In genomic region chr2:11655495-11655894, GRCh38 we compare ENCODE assay signal across 22 cellular contexts. TPM values are rescaled to one million over a fixed set of nuclear protein-coding genes. Genes with fewer than 3 reads are reported as not detected.
"Had no signal": no experiment of that assay in that cellular context is flagged by ENCODE, and none has a peak within 500 bp of the region (broad histone marks: within the 10 kb centered on the region; RNA-seq: fewer than 3 reads in every experiment).

No MANE protein-coding gene starts in this region.

- ATAC-seq: esophagus mucosa; foreskin keratinocyte; left cardiac atrium; left ventricle myocardium superior; mucosa of descending colon; naive thymus-derived CD8-positive, alpha-beta T cell had no signal

- H3K9me3 ChIP-seq: mucosa of descending colon, neutrophil, sigmoid colon, stomach, thoracic aorta, transverse colon had no signal

- H3K27ac ChIP-seq: foreskin keratinocyte, neutrophil, sigmoid colon, skin epidermis, stomach, thoracic aorta, transverse colon had no signal

- H3K36me3 ChIP-seq: neutrophil, sigmoid colon, stomach, thoracic aorta, transverse colon had no signal

- H3K27me3 ChIP-seq: neutrophil, sigmoid colon, transverse colon had no signal

- DNase-seq: effector memory CD4-positive, alpha-beta T cell; foreskin keratinocyte; kidney; left cardiac atrium; left ventricle myocardium superior; mucosa of descending colon; naive thymus-derived CD8-positive, alpha-beta T cell; sigmoid colon; stimulated activated naive CD4-positive, alpha-beta T cell; stomach; substantia nigra; transverse colon had no signal

- H3K4me3 ChIP-seq: lung, mucosa of descending colon, sigmoid colon, skin epidermis, stomach, thoracic aorta, transverse colon had no signal

- H3K4me1 ChIP-seq: foreskin keratinocyte, transverse colon had no signal

RNA-seq across cellular contexts. Expression of gene NTSR2, which starts 14.5 kb away (rescaled TPM):
- total RNA-seq: esophagus mucosa; foreskin keratinocyte; kidney; left ventricle myocardium superior; lung; mesenteric fat pad; mucosa of descending colon; naive thymus-derived CD8-positive, alpha-beta T cell; osteoblast; pulmonary artery endothelial cell; sigmoid colon; stomach; thoracic aorta; transverse colon; ureter had no signal
- polyA plus RNA-seq: foreskin keratinocyte; lung; naive thymus-derived CD8-positive, alpha-beta T cell; neural cell; stomach had no signal
